ENCODE assay signal across 10 cellular contexts in the genomic region with DNA sequence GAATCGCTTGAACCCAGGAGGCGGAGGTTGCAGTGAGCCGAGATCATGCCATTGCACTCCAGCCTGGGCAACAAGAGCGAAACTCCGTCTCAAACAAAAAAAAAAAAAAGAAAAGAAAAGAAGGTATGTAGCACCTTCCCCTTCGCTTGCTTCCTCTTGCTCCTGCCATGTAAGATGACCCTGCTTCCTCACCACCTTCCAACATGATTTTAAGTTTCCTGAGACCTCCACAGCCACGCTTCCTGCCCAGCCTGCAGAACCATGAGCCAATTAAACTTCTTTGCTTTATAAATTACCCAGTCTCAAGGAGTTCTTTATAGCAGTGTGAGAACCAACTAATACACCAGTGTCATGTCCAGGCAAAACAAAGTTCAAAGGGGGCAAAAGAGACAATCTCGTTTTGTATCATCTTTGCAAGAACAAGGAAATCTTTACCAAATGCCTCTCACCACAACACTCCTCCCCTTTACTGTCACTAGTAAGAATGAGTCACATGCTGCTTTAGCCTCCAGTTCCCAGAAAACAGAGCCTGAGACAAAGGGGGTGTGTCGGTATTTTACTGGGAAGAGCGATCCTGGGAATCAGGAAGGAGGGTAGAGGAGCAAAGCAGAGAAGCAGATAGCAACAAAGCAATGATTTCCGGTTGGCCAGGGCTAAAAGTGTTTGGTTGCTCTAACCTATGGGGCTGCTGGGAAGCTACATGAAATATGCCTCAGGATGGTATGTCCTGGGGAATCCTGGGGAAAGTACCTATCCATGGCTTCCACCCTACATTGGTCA. TPM values are rescaled to one million over a fixed set of nuclear protein-coding genes. Genes with fewer than 3 reads are reported as not detected.
DNase-seq lines count a peak whose midpoint lies in the region; ATAC-seq and TF ChIP-seq lines count a peak whose summit lies in the region.
"Had no signal": no experiment of that assay in that cellular context is flagged by ENCODE, and none has a peak within 500 bp of the region (broad histone marks: within the 10 kb centered on the region; RNA-seq: fewer than 3 reads in every experiment).

No MANE protein-coding gene starts in this region.

- H3K4me1 ChIP-seq in lung (ENCODE audit: control insufficient read depth in 2 of 2, insufficient read depth in 2 of 2, low read length in 2 of 2), result peaks cover 5 to 13% of the 10 kb centered on the region in 2 donors

- peak overlapping the region in 4 of 5 experiments; percentile 12 to 87 (median 52) for H3K27ac Mint-ChIP-seq in brain

- H3K4me3 ChIP-seq in lung, result no peak overlapping the region

- DNase-seq in COLO829 (ENCODE audit: low spot score) (peak; percentile 100), Kasumi-1 (lab: John Stamatoyannopoulos, UW) (peak; percentile 29 to 39), lung (ENCODE audit: low spot score) (no peak), NCI-H2227 treated with DMSO at 0.1 percent for 48 hours (lab: John Stamatoyannopoulos, UW) (no peak)
- DNase-seq: NCI-H69 had no signal

- TF ChIP-seq CTCF in brain (conservative IDR thresholded peaks at IDR 0.05) (no peak), lung (IDR thresholded peaks at IDR 0.05; ENCODE audit: control extremely low read depth, extremely low read depth) (no peak)

- no peaks in the 10 kb centered on the region for H3K36me3 Mint-ChIP-seq in brain

- H3K27ac ChIP-seq in lung (ENCODE audit: low read depth in 1 of 2, low read length in 1 of 2), result peak overlapping the region; percentile 15 to 24

- H3K4me3 Mint-ChIP-seq in brain, result no peak overlapping the region

- no peaks in the 10 kb centered on the region for H3K27me3 ChIP-seq in lung (ENCODE audit: control insufficient read depth, insufficient read depth)

- H3K27me3 Mint-ChIP-seq in brain, result peaks cover 10% of the 10 kb centered on the region

- peaks cover 38% of the 10 kb centered on the region for H3K4me1 Mint-ChIP-seq in brain

- peaks cover 0 to 15% (median 4%) of the 10 kb centered on the region in 5 experiments for H3K9me3 Mint-ChIP-seq in brain

- WGBS in lung, 2 donors, result 73 to 81% methylated on average over 9 to 11 of the region's 11 CpGs

- H3K9me3 ChIP-seq in lung (ENCODE audit: control insufficient read depth in 2 of 2, insufficient read depth in 1 of 2, low read length in 1 of 2), result no peaks in the 10 kb centered on the region

- ATAC-seq in lung (ENCODE audit: insufficient read depth, low FRiP score) (peak; percentile 48), HG03095 (IDR thresholded peaks at IDR 0.05; ENCODE audit: unreplicated experiment) (no peak), GM19452 (IDR thresholded peaks at IDR 0.05; ENCODE audit: unreplicated experiment) (no peak), HG02588 (IDR thresholded peaks at IDR 0.05; ENCODE audit: unreplicated experiment) (no peak)

- no peaks in the 10 kb centered on the region for H3K36me3 ChIP-seq in lung (ENCODE audit: control insufficient read depth in 2 of 2, insufficient read depth in 2 of 2, low read length in 2 of 2)

RNA-seq across cellular contexts. Expression of a gene that starts 10.5 kb away (rescaled TPM):
- polyA plus RNA-seq in brain (ENCODE audit: insufficient read depth, low read depth, low replicate concordance) (1.8 TPM), lung (under 1 TPM; 0.06 to 0.62 TPM)
- total RNA-seq in lung, result under 1 TPM; 0.21 to 0.37 TPM
- total RNA-seq: mesenteric fat pad had no signal

RNA-seq across cellular contexts. Expression of a gene that starts 32.3 kb away (rescaled TPM):
- polyA plus RNA-seq in brain (ENCODE audit: insufficient read depth, low read depth, low replicate concordance), result 37.2 TPM
- total RNA-seq in lung, result 10 to 100 TPM; 49.1 to 64.0 TPM
- 10 to 100 TPM; 26.3 to 31.1 TPM for polyA plus RNA-seq in lung

Comparison
In these comparisons a context has a peak if more than half of its experiments do, and no peak if none do; other contexts are left out.
1. DNase-seq: peak in COLO829 (single experiment) and Kasumi-1 (2 of 2); none in lung (single experiment) and NCI-H2227 treated with DMSO at 0.1 percent for 48 hours (single experiment).